Comparison of ENCODE assay signal across 19 cellular contexts in the genomic region with DNA sequence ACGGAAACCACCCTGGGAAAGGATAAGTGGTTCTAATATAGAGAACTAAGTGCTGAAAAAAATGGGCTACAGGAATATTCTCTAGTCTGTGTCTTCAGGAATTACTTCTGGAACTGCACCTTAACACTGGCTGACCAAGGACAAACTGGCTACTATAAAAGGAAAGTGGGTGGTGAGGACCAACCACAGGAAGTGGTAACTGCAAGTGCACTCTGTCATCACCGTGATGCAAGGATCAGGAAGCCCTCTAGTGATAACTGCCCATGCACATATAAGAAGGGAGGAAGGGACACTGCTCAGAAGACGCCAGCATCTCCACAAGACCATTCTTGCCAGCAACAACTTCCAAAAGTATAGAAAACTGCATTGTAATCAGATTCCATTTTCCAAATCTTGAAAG.
DNase-seq lines count a peak whose midpoint lies in the region; ATAC-seq and TF ChIP-seq lines count a peak whose summit lies in the region.
"Had no signal": no experiment of that assay in that cellular context is flagged by ENCODE, and none has a peak within 500 bp of the region (broad histone marks: within the 10 kb centered on the region; RNA-seq: fewer than 3 reads in every experiment).

No MANE protein-coding gene starts in this region.

- H3K27ac ChIP-seq in thyroid gland, result peak overlapping the region; percentile 66 to 81 (median 78)
- H3K27ac ChIP-seq: lower lobe of right lung, parathyroid adenoma had no signal

- H3K4me1 ChIP-seq in thyroid gland, result peaks cover 25 to 44% of the 10 kb centered on the region in 2 donors
- H3K4me1 ChIP-seq: lower lobe of right lung, parathyroid adenoma had no signal

- 68 to 76% methylated on average over 3 of the region's 3 CpGs for WGBS in thyroid gland, 2 donors

- in situ Hi-C loops in G401 (cut with HindIII; ENCODE audit: low sequenced_read_pairs), result no loop called here

- no peaks in the 10 kb centered on the region for H3K36me3 ChIP-seq in thyroid gland
- H3K36me3 ChIP-seq: lower lobe of right lung had no signal

- ATAC-seq in HG02798 (IDR thresholded peaks at IDR 0.05; ENCODE audit: poor library complexity, unreplicated experiment), result no peak
- ATAC-seq in HG02981 (IDR thresholded peaks at IDR 0.05; ENCODE audit: unreplicated experiment), result no peak
- ATAC-seq: activated CD4-positive, CD25-positive, alpha-beta regulatory T cell treated with anti-CD3 and anti-CD28 coated beads, Interleukin-2, amount 50 U/mL, for 24 hours; GM12878; lower lobe of right lung; right cardiac atrium had no signal

- intact Hi-C loops in thyroid gland (cut with DNase I), result no loop called here

- TF ChIP-seq CTCF in thyroid gland (IDR thresholded peaks at IDR 0.05), result no peak

- no peaks in the 10 kb centered on the region for H3K27me3 ChIP-seq in thyroid gland

- DNase-seq in H4 (ENCODE audit: low spot score) (peak; percentile 46), MV-4-11 (lab: John Stamatoyannopoulos, UW) (peak; percentile 2), UCSD-AML1 (lab: John Stamatoyannopoulos, UW; ENCODE audit: unreplicated experiment) (peak; percentile 12), thyroid gland (no peak), G401 (ENCODE audit: low spot score) (no peak)
- DNase-seq: activated CD4-positive, alpha-beta memory T cell treated with anti-CD3 and anti-CD28 coated beads for 36 hours; DMS79; lower lobe of right lung; MM.1S; NCI-H187 treated with DMSO at 0.1 percent for 48 hours; NCI-H748 treated with DMSO at 0.1 percent for 48 hours; right cardiac atrium; stimulated activated CD4-positive, alpha-beta T cell treated with anti-CD3 and anti-CD28 coated beads, Interleukin-12 subunit alpha, Interleukin-12 subunit beta, amount 100 ng/mL, for 4 hours; SW 1271 had no signal

- TF ChIP-seq POLR2A in thyroid gland (IDR thresholded peaks at IDR 0.05), result no peak

- no peaks in the 10 kb centered on the region for H3K9me3 ChIP-seq in thyroid gland
- H3K9me3 ChIP-seq: lower lobe of right lung had no signal

- H3K4me3 ChIP-seq in thyroid gland (replicated peaks in 1 of 3), result no peak overlapping the region
- H3K4me3 ChIP-seq: GM12878, lower lobe of right lung had no signal

Comparison
In these comparisons a context has a peak if more than half of its experiments do, and no peak if none do; other contexts are left out.
1. DNase-seq: peak in H4 (single experiment), MV-4-11 (single experiment) and UCSD-AML1 (single experiment); none in thyroid gland (0 of 2) and G401 (single experiment).